ENCODE assay signal across 1 cellular context in the genomic region with DNA sequence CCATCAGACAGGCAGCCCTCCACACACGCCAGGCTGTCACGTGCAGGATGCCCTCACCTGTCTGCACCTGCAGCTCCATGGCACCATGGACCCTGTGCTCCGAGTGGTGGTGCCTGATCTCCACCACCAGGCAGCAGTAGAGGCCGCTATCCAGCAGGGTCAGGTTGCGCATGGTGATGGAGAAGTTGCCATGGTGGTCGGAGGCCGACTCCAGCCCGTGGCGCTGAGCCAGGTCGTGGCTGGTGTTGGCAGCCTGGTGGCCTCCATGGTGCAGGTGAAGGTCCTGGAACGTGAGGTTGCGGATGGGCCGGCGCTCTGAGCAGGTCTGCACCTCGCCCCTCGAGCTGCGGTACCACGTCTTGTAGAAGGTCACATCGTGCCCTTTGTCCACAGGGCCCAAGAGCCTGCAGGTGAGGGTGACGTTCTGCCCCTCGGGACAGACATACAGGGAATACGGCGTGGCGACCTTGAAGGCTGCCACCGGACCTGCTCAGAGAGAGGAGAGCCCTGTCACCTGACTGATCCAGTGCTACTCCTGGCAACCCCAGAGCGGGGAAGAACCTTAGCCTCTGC.
TF ChIP-seq lines count a peak whose summit lies in the region.

No MANE protein-coding gene starts in this region.

TF ChIP-seq in IMR-90, 13 proteins besides CTCF, POLR2A, EP300 and RAD21:
- TF ChIP-seq MAFK (IDR thresholded peaks at IDR 0.05; ENCODE audit: low read depth, low read length): no peak
- TF ChIP-seq SMC3 (IDR thresholded peaks at IDR 0.05; ENCODE audit: low read depth, low read length): no peak
- TF ChIP-seq RCOR1 (IDR thresholded peaks at IDR 0.05; ENCODE audit: insufficient replicate concordance, low read length): no peak
- TF ChIP-seq, protein P1, sequence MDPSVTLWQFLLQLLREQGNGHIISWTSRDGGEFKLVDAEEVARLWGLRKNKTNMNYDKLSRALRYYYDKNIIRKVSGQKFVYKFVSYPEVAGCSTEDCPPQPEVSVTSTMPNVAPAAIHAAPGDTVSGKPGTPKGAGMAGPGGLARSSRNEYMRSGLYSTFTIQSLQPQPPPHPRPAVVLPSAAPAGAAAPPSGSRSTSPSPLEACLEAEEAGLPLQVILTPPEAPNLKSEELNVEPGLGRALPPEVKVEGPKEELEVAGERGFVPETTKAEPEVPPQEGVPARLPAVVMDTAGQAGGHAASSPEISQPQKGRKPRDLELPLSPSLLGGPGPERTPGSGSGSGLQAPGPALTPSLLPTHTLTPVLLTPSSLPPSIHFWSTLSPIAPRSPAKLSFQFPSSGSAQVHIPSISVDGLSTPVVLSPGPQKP (IDR thresholded peaks at IDR 0.05; ENCODE audit: borderline replicate concordance, low read depth, low read length): no peak
- TF ChIP-seq, protein P2, sequence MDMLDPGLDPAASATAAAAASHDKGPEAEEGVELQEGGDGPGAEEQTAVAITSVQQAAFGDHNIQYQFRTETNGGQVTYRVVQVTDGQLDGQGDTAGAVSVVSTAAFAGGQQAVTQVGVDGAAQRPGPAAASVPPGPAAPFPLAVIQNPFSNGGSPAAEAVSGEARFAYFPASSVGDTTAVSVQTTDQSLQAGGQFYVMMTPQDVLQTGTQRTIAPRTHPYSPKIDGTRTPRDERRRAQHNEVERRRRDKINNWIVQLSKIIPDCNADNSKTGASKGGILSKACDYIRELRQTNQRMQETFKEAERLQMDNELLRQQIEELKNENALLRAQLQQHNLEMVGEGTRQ (IDR thresholded peaks at IDR 0.05; ENCODE audit: low read depth, low read length): no peak
